In the genomic region with DNA sequence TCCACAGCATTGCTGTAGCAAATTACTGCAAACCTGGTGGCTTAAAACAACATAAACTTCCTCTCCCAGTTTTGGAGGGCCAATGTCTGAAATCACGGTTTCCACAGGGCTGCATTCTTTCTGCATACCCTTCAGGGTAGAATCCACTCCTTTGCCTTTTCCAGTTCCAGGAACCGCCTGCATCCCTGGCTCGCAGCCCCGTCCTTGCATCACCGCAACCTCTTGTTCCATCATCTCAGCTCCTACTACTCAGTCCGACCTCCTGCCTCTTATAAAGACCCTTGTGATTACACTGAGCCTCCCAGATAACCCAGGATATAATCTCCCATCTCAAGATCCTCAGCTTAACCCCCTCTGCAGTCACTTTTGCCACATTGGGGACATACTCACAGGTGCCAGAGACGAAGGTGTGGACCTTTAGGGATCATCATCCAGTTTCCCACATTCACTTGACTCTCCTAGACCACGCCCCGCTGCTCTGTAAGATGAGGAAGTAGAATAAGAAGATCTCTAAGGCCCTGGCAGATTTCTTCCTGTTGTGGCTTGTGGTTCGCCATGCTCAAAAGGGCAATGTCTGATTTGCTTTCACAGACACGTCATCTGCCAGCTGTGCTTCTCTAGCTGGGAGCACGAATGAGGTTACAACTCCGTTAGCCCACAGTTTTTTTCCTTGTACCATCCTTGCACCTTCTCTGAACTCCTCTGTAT, we compare ENCODE assay signal across 8 cellular contexts.
A peak's percentile ranks its signal among the peaks of the same experiment; 100 is the strongest.
DNase-seq lines count a peak whose midpoint lies in the region; ATAC-seq and TF ChIP-seq lines count a peak whose summit lies in the region.

No MANE protein-coding gene starts in this region.

- peaks cover 0 to 15% (median 4%) of the 10 kb centered on the region in 3 donors for H3K4me1 ChIP-seq in esophagus squamous epithelium

- ATAC-seq in GM21825 (IDR thresholded peaks at IDR 0.05; ENCODE audit: unreplicated experiment) (peak; percentile 68), SK-N-SH treated with all-trans-retinoic acid at 6 μM for 48 hours (no peak), HG03095 (IDR thresholded peaks at IDR 0.05; ENCODE audit: unreplicated experiment) (no peak)

- H3K9me3 ChIP-seq in esophagus squamous epithelium: no peaks in the 10 kb centered on the region

- intact Hi-C loops in esophagus squamous epithelium (cut with DNase I): no loop called here

- peaks cover 0 to 10% (median 0%) of the 10 kb centered on the region in 4 donors for H3K27me3 ChIP-seq in esophagus squamous epithelium

- H3K27ac ChIP-seq in esophagus squamous epithelium: no peak overlapping the region

- H3K36me3 ChIP-seq in esophagus squamous epithelium: no peaks in the 10 kb centered on the region

- no peak for TF ChIP-seq POLR2A in esophagus squamous epithelium (IDR thresholded peaks at IDR 0.05)

- 36 to 39% methylated on average over 13 of the region's 13 CpGs for WGBS in esophagus squamous epithelium, 2 donors

- TF ChIP-seq CTCF in astrocyte of the spinal cord (IDR thresholded peaks at IDR 0.05; ENCODE audit: low read depth, low read length): no peak
- TF ChIP-seq CTCF in esophagus squamous epithelium (IDR thresholded peaks at IDR 0.05): no peak

- in situ Hi-C loops in astrocyte of the spinal cord (cut with HindIII; ENCODE audit: low sequenced_read_pairs): no loop called here

- H3K4me3 ChIP-seq in astrocyte of the spinal cord (ENCODE audit: low read depth, low read length) (no peak overlapping the region), esophagus squamous epithelium (no peak overlapping the region)

- DNase-seq in CD1c-positive myeloid dendritic cell (ENCODE audit: extremely low spot score) (peak; percentile 24), RPMI8226 (peak; percentile 92), astrocyte of the spinal cord (ENCODE audit: low read depth, low spot score) (peak; percentile 48), esophagus squamous epithelium (lab: John Stamatoyannopoulos, UW) (no peak)
- peak; percentile 17 for DNase-seq in stimulated activated CD4-positive, alpha-beta T cell treated with anti-CD3 and anti-CD28 coated beads, Interleukin-4, amount 100 ng/mL, for 24 hours

TF ChIP-seq in SK-N-SH treated with all-trans-retinoic acid at 6 μM for 48 hours, 23 proteins besides CTCF, POLR2A, EP300 and RAD21:
- TF ChIP-seq SNAI2 (CRISPR knock-in tag; IDR thresholded peaks at IDR 0.05): no peak
